Comparison of ENCODE assay signal across 1 cellular context in genomic region chr7:127832592-127832991, GRCh38.
TF ChIP-seq lines count a peak whose summit lies in the region.

No MANE protein-coding gene starts in this region.

TF ChIP-seq in GM23338, 12 proteins besides CTCF, POLR2A, EP300 and RAD21 (continued from another document):
- TF ChIP-seq ZNF462 (CRISPR knock-in tag; IDR thresholded peaks at IDR 0.05) (no peak), POLR2AphosphoS5 (IDR thresholded peaks at IDR 0.05; ENCODE audit: low read depth) (no peak), NANOG (IDR thresholded peaks at IDR 0.05; ENCODE audit: borderline replicate concordance) (no peak), ZNF114 (CRISPR knock-in tag; IDR thresholded peaks at IDR 0.05) (no peak), JUNB (IDR thresholded peaks at IDR 0.05; ENCODE audit: unreplicated experiment) (no peak), ZNF331 (CRISPR knock-in tag; IDR thresholded peaks at IDR 0.05; ENCODE audit: low read depth) (no peak), CREB1 (CRISPR knock-in tag; IDR thresholded peaks at IDR 0.05; ENCODE audit: low read depth) (no peak), ETS1 (IDR thresholded peaks at IDR 0.05) (no peak), EZH2 (IDR thresholded peaks at IDR 0.05; ENCODE audit: low read depth, unreplicated experiment) (no peak), EZH2phosphoT487 (IDR thresholded peaks at IDR 0.05; ENCODE audit: unreplicated experiment) (no peak), REST (IDR thresholded peaks at IDR 0.05; ENCODE audit: unreplicated experiment) (no peak)
